In genomic region chr3:53571264-53571663, GRCh38 we compare ENCODE assay signal across 14 cellular contexts.
"Had no signal": no experiment of that assay in that cellular context is flagged by ENCODE, and none has a peak within 500 bp of the region (broad histone marks: within the 10 kb centered on the region; RNA-seq: fewer than 3 reads in every experiment).

No MANE protein-coding gene starts in this region.

- H3K9me3 Mint-ChIP-seq: activated B cell treated with CpG ODN at 0.5 μM for 24 hours; activated CD4-positive, alpha-beta T cell treated with anti-CD3 and anti-CD28 coated beads, Interleukin-2, amount 10 ng/mL, durations not matched to agents 24 days and 14 days; activated naive CD4-positive, alpha-beta T cell treated with anti-CD3 and anti-CD28 coated beads, Interleukin-2, amount 50 U/mL, for 72 hours; natural killer cell treated with Interleukin-12 subunit alpha and Interleukin-12 subunit beta and Interleukin-15 and Interleukin-18, amount 100 ng/mL, for 72 hours; stimulated activated naive CD8-positive, alpha-beta T cell treated with anti-CD3 and anti-CD28 coated beads, Interleukin-15, Interleukin-2, amounts not matched to agents 100 ng/mL and 50 ng/mL, for 24 hours; type B pancreatic cell had no signal

- H3K36me3 Mint-ChIP-seq: activated naive CD4-positive, alpha-beta T cell treated with anti-CD3 and anti-CD28 coated beads, Interleukin-2, amount 50 U/mL, for 72 hours; natural killer cell treated with Interleukin-12 subunit alpha and Interleukin-12 subunit beta and Interleukin-15 and Interleukin-18, amount 100 ng/mL, for 72 hours had no signal

- H3K4me3 Mint-ChIP-seq: activated B cell treated with CpG ODN at 0.5 μM for 24 hours; activated CD4-positive, alpha-beta T cell treated with anti-CD3 and anti-CD28 coated beads, Interleukin-2, amount 10 ng/mL, durations not matched to agents 24 days and 14 days; activated CD8-positive, alpha-beta T cell treated with anti-CD3 and anti-CD28 coated beads, Interleukin-2, amount 10 ng/mL, durations not matched to agents 7 days and 5 days; natural killer cell treated with Interleukin-12 subunit alpha and Interleukin-12 subunit beta and Interleukin-15 and Interleukin-18, amount 100 ng/mL, for 72 hours; stimulated activated naive CD8-positive, alpha-beta T cell treated with anti-CD3 and anti-CD28 coated beads, Interleukin-15, Interleukin-2, amounts not matched to agents 100 ng/mL and 50 ng/mL, for 24 hours; type B pancreatic cell had no signal

- DNase-seq: activated B cell treated with CpG ODN at 0.5 μM for 24 hours; activated CD4-positive, alpha-beta T cell treated with anti-CD3 and anti-CD28 coated beads, Interleukin-2, amount 10 ng/mL, durations not matched to agents 24 days and 14 days; activated CD8-positive, alpha-beta memory T cell treated with anti-CD3 and anti-CD28 coated beads, Interleukin-2, amount 50 U/mL, for 4 hours; activated CD8-positive, alpha-beta T cell treated with anti-CD3 and anti-CD28 coated beads, Interleukin-2, amount 10 ng/mL, durations not matched to agents 7 days and 5 days; activated effector memory CD4-positive, alpha-beta T cell treated with anti-CD3 and anti-CD28 coated beads, Interleukin-2, amount 50 U/mL, for 16 hours; activated T-cell treated with anti-CD3 and anti-CD28 coated beads, Interleukin-2, amount 50 U/mL, for 48 hours; caudate nucleus; mesendoderm; T-helper 2 cell had no signal

- ATAC-seq: activated CD8-positive, alpha-beta T cell treated with anti-CD3 and anti-CD28 coated beads, Interleukin-2, amount 10 ng/mL, durations not matched to agents 7 days and 5 days; activated naive CD4-positive, alpha-beta T cell treated with anti-CD3 and anti-CD28 coated beads, Interleukin-2, amount 50 U/mL, for 72 hours; natural killer cell treated with Interleukin-12 subunit alpha and Interleukin-12 subunit beta and Interleukin-15 and Interleukin-18, amount 100 ng/mL, for 72 hours; sciatic nerve had no signal

- H3K4me1 Mint-ChIP-seq: activated B cell treated with CpG ODN at 0.5 μM for 24 hours; activated CD4-positive, alpha-beta T cell treated with anti-CD3 and anti-CD28 coated beads, Interleukin-2, amount 10 ng/mL, durations not matched to agents 24 days and 14 days had no signal

- H3K27ac Mint-ChIP-seq: activated B cell treated with CpG ODN at 0.5 μM for 24 hours; activated CD4-positive, alpha-beta T cell treated with anti-CD3 and anti-CD28 coated beads, Interleukin-2, amount 10 ng/mL, durations not matched to agents 24 days and 14 days; activated CD8-positive, alpha-beta T cell treated with anti-CD3 and anti-CD28 coated beads, Interleukin-2, amount 10 ng/mL, durations not matched to agents 7 days and 5 days; activated naive CD4-positive, alpha-beta T cell treated with anti-CD3 and anti-CD28 coated beads, Interleukin-2, amount 50 U/mL, for 72 hours; natural killer cell treated with Interleukin-12 subunit alpha and Interleukin-12 subunit beta and Interleukin-15 and Interleukin-18, amount 100 ng/mL, for 72 hours; stimulated activated naive CD8-positive, alpha-beta T cell treated with anti-CD3 and anti-CD28 coated beads, Interleukin-15, Interleukin-2, amounts not matched to agents 100 ng/mL and 50 ng/mL, for 24 hours; type B pancreatic cell had no signal
